Comparison of ENCODE assay signal across 10 cellular contexts in the genomic region with DNA sequence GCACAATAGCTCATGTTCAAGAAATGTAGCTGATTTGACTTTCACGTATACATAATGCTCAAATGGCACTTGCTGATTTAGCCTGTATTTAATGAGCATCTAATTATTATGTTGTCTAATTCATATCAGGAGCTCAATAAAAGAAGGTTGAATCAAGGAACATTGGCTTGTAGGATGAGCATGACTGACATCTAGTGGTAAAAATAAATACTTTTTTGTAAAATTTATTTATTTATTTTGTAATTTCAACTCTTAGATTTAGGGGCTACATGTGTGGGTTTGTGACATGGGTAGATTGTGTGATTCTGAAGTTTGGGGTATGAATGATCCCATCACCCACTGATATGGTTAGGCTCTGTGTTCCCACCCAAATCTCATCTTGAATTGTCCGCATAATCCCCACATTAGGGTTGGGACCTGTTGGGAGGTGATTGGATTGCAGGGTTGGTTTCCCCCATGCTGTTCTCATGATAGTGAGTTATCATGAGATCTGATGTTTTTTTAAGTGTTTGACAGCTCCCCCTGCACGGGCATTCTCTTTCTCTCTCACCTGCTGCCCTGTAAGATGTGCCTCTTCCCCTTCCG. TPM values are rescaled to one million over a fixed set of nuclear protein-coding genes. Genes with fewer than 3 reads are reported as not detected.
DNase-seq lines count a peak whose midpoint lies in the region; ATAC-seq and TF ChIP-seq lines count a peak whose summit lies in the region.
"Had no signal": no experiment of that assay in that cellular context is flagged by ENCODE, and none has a peak within 500 bp of the region (broad histone marks: within the 10 kb centered on the region; RNA-seq: fewer than 3 reads in every experiment).

No MANE protein-coding gene starts in this region.

- no peak overlapping the region for H3K4me3 ChIP-seq in osteoblast (ENCODE audit: insufficient read depth, low read length)

- no peaks in the 10 kb centered on the region for H3K36me3 Mint-ChIP-seq in activated naive CD8-positive, alpha-beta T cell treated with anti-CD3 and anti-CD28 coated beads for 36 hours
- H3K36me3 Mint-ChIP-seq: CD4-positive, CD25-positive, alpha-beta regulatory T cell; IgD-negative memory B cell had no signal

- no peak overlapping the region for H3K27ac Mint-ChIP-seq in activated naive CD8-positive, alpha-beta T cell treated with anti-CD3 and anti-CD28 coated beads for 36 hours
- H3K27ac Mint-ChIP-seq: CD4-positive, CD25-positive, alpha-beta regulatory T cell; IgD-negative memory B cell had no signal

- H3K36me3 ChIP-seq in osteoblast (ENCODE audit: insufficient read depth, low read length) = no peaks in the 10 kb centered on the region

- no peaks in the 10 kb centered on the region for H4K20me1 ChIP-seq in osteoblast (ENCODE audit: insufficient read depth, low read length)

- no peaks in the 10 kb centered on the region for H3K79me2 ChIP-seq in osteoblast (ENCODE audit: insufficient read depth, low read length)

- TF ChIP-seq CTCF in osteoblast (IDR thresholded peaks at IDR 0.05; ENCODE audit: extremely low read depth, low read depth, low read length) = peak; percentile 48

- DNase-seq in NCI-H1694 treated with DMSO at 0.1 percent for 48 hours (lab: John Stamatoyannopoulos, UW) = peak; percentile 13
- DNase-seq in NCI-H1694 (lab: John Stamatoyannopoulos, UW) = no peak
- DNase-seq in NCI-H1105 (lab: John Stamatoyannopoulos, UW) = peak; percentile 7
- peak; percentile 0 for DNase-seq in central memory CD4-positive, alpha-beta T cell
- DNase-seq in osteoblast (ENCODE audit: insufficient read length, low spot score, missing footprints) = no peak
- no peak for DNase-seq in posterior cingulate gyrus
- no peak for DNase-seq in activated naive CD8-positive, alpha-beta T cell treated with anti-CD3 and anti-CD28 coated beads for 36 hours

- H3K9me3 ChIP-seq in osteoblast (ENCODE audit: low read depth, low read length) = no peaks in the 10 kb centered on the region

- H3K9me3 Mint-ChIP-seq in activated naive CD8-positive, alpha-beta T cell treated with anti-CD3 and anti-CD28 coated beads for 36 hours = no peaks in the 10 kb centered on the region
- H3K9me3 Mint-ChIP-seq: IgD-negative memory B cell had no signal

- H3K27ac ChIP-seq in osteoblast (ENCODE audit: low read depth, low read length) = no peak overlapping the region

- no peaks in the 10 kb centered on the region for H3K4me1 ChIP-seq in osteoblast (ENCODE audit: insufficient read depth, low read length)

- no peaks in the 10 kb centered on the region for H3K27me3 ChIP-seq in osteoblast (ENCODE audit: insufficient read depth, low read length)

- no peak overlapping the region for H2AFZ ChIP-seq in osteoblast (ENCODE audit: low read length)

- no peak overlapping the region for H3K4me3 Mint-ChIP-seq in activated naive CD8-positive, alpha-beta T cell treated with anti-CD3 and anti-CD28 coated beads for 36 hours
- H3K4me3 Mint-ChIP-seq: CD4-positive, CD25-positive, alpha-beta regulatory T cell; IgD-negative memory B cell had no signal

- no peak overlapping the region for H3K4me2 ChIP-seq in osteoblast (ENCODE audit: insufficient read depth, low read length)

- intact Hi-C loops in posterior cingulate gyrus (cut with DNase I) = no loop called here

- H3K4me1 Mint-ChIP-seq in activated naive CD8-positive, alpha-beta T cell treated with anti-CD3 and anti-CD28 coated beads for 36 hours = no peaks in the 10 kb centered on the region
- H3K4me1 Mint-ChIP-seq: CD4-positive, CD25-positive, alpha-beta regulatory T cell; IgD-negative memory B cell had no signal

- ATAC-seq in GM21786 (IDR thresholded peaks at IDR 0.05; ENCODE audit: unreplicated experiment) = no peak

- peaks cover 31% of the 10 kb centered on the region for H3K27me3 Mint-ChIP-seq in activated naive CD8-positive, alpha-beta T cell treated with anti-CD3 and anti-CD28 coated beads for 36 hours
- H3K27me3 Mint-ChIP-seq: IgD-negative memory B cell had no signal

RNA-seq across cellular contexts. Expression of a gene that starts 1.7 kb away (rescaled TPM):
- total RNA-seq in osteoblast = not detected in 2 replicates
- total RNA-seq in activated naive CD8-positive, alpha-beta T cell treated with anti-CD3 and anti-CD28 coated beads for 36 hours = not detected
- total RNA-seq: CD4-positive, CD25-positive, alpha-beta regulatory T cell had no signal

RNA-seq across cellular contexts. Expression of a gene that starts 10.9 kb away (rescaled TPM):
- total RNA-seq in osteoblast = not detected in 2 replicates
- not detected for total RNA-seq in activated naive CD8-positive, alpha-beta T cell treated with anti-CD3 and anti-CD28 coated beads for 36 hours
- total RNA-seq: CD4-positive, CD25-positive, alpha-beta regulatory T cell had no signal

RNA-seq across cellular contexts. Expression of a gene that starts 33.8 kb away (rescaled TPM):
- 0.36 TPM in 1 of 2 replicates, not detected in the other for total RNA-seq in osteoblast
- total RNA-seq in activated naive CD8-positive, alpha-beta T cell treated with anti-CD3 and anti-CD28 coated beads for 36 hours = not detected
- total RNA-seq: CD4-positive, CD25-positive, alpha-beta regulatory T cell had no signal

RNA-seq across cellular contexts. Expression of a gene that starts 49.6 kb away (rescaled TPM):
- 1.4 TPM in 1 of 2 replicates, not detected in the other for total RNA-seq in osteoblast
- not detected for total RNA-seq in activated naive CD8-positive, alpha-beta T cell treated with anti-CD3 and anti-CD28 coated beads for 36 hours
- total RNA-seq: CD4-positive, CD25-positive, alpha-beta regulatory T cell had no signal

RNA-seq across cellular contexts. Expression of a gene that starts 50.7 kb away (rescaled TPM):
- not detected in 2 replicates for total RNA-seq in osteoblast
- not detected for total RNA-seq in activated naive CD8-positive, alpha-beta T cell treated with anti-CD3 and anti-CD28 coated beads for 36 hours
- total RNA-seq: CD4-positive, CD25-positive, alpha-beta regulatory T cell had no signal

Comparison
In these comparisons a context has a peak if more than half of its experiments do, and no peak if none do; other contexts are left out.
1. DNase-seq: peak in NCI-H1694 treated with DMSO at 0.1 percent for 48 hours (single experiment), NCI-H1105 (single experiment) and central memory CD4-positive, alpha-beta T cell (single experiment); none in NCI-H1694 (single experiment), osteoblast (single experiment), posterior cingulate gyrus (0 of 10) and activated naive CD8-positive, alpha-beta T cell treated with anti-CD3 and anti-CD28 coated beads for 36 hours (single experiment).